In genomic region chr9:89358376-89358775, GRCh38 we compare ENCODE assay signal across 14 cellular contexts. TPM values are rescaled to one million over a fixed set of nuclear protein-coding genes. Genes with fewer than 3 reads are reported as not detected.
DNase-seq lines count a peak whose midpoint lies in the region; ATAC-seq and TF ChIP-seq lines count a peak whose summit lies in the region.
"Had no signal": no experiment of that assay in that cellular context is flagged by ENCODE, and none has a peak within 500 bp of the region (broad histone marks: within the 10 kb centered on the region; RNA-seq: fewer than 3 reads in every experiment).

No MANE protein-coding gene starts in this region.

- H3K4me3 ChIP-seq in CD8-positive, alpha-beta memory T cell (ENCODE audit: low read length): no peak overlapping the region
- H3K4me3 ChIP-seq in coronary artery (no peak overlapping the region), skeletal muscle tissue (ENCODE audit: low read length in 3 of 3) (no peak overlapping the region)

- H3K9ac ChIP-seq in skeletal muscle tissue (ENCODE audit: low read depth in 1 of 3, low read length in 3 of 3): peak overlapping the region in 2 of 3 donors; percentile 14 to 35

- POLR2A ChIA-PET in CD8-positive, alpha-beta memory T cell (lab: Charles Lee): no interaction called here

- no peaks in the 10 kb centered on the region for H3K27me3 Mint-ChIP-seq in activated T-cell treated with anti-CD3 and anti-CD28 coated beads, Interleukin-2, amount 50 U/mL, for 24 hours
- H3K27me3 Mint-ChIP-seq in CD8-positive, alpha-beta memory T cell: no peaks in the 10 kb centered on the region
- H3K27me3 Mint-ChIP-seq: stimulated activated naive CD8-positive, alpha-beta T cell treated with anti-CD3 and anti-CD28 coated beads, Interleukin-15, Interleukin-2, amounts not matched to agents 100 ng/mL and 50 ng/mL, for 24 hours had no signal

- peaks cover 81% of the 10 kb centered on the region for H3K36me3 ChIP-seq in CD8-positive, alpha-beta memory T cell (ENCODE audit: insufficient read depth, low read length)
- H3K36me3 ChIP-seq in skeletal muscle tissue (ENCODE audit: control insufficient read depth in 3 of 3, insufficient read depth in 3 of 3, low read length in 3 of 3): peaks cover 63 to 76% (median 70%) of the 10 kb centered on the region in 3 donors

- ATAC-seq in GM21619 (IDR thresholded peaks at IDR 0.05; ENCODE audit: unreplicated experiment): no peak
- ATAC-seq: activated T-cell treated with anti-CD3 and anti-CD28 coated beads, Interleukin-2, amount 50 U/mL, for 4 hours; sciatic nerve had no signal

- CTCF ChIA-PET in CD8-positive, alpha-beta memory T cell (lab: Charles Lee): interaction anchor here (0.7 to 1.2 kb wide), 3 partner anchors 11 to 190 kb away, joined by 3 read pairs; no protein-coding TSS in a partner anchor

- H3K4me3 Mint-ChIP-seq in activated T-cell treated with anti-CD3 and anti-CD28 coated beads, Interleukin-2, amount 50 U/mL, for 24 hours: no peak overlapping the region
- no peak overlapping the region for H3K4me3 Mint-ChIP-seq in CD8-positive, alpha-beta memory T cell
- H3K4me3 Mint-ChIP-seq: activated T-cell treated with anti-CD3 and anti-CD28 coated beads, Interleukin-2, amount 50 U/mL, for 4 hours; stimulated activated naive CD8-positive, alpha-beta T cell treated with anti-CD3 and anti-CD28 coated beads, Interleukin-15, Interleukin-2, amounts not matched to agents 100 ng/mL and 50 ng/mL, for 24 hours had no signal

- no peak for TF ChIP-seq CTCF in coronary artery (IDR thresholded peaks at IDR 0.05)

- H3K27ac Mint-ChIP-seq in activated T-cell treated with anti-CD3 and anti-CD28 coated beads, Interleukin-2, amount 50 U/mL, for 24 hours: peak overlapping the region; percentile 85
- peak overlapping the region in 5 of 8 donors; percentile 42 to 57 (median 52) for H3K27ac Mint-ChIP-seq in CD8-positive, alpha-beta memory T cell

- H3K4me1 ChIP-seq in CD8-positive, alpha-beta memory T cell (ENCODE audit: insufficient read depth, low read length): no peaks in the 10 kb centered on the region
- peaks cover 18 to 40% (median 37%) of the 10 kb centered on the region in 3 donors for H3K4me1 ChIP-seq in skeletal muscle tissue (ENCODE audit: control insufficient read depth in 3 of 3, insufficient read depth in 3 of 3, low read length in 3 of 3)

- H3K9me3 ChIP-seq in CD8-positive, alpha-beta memory T cell (ENCODE audit: low read length): no peaks in the 10 kb centered on the region
- no peaks in the 10 kb centered on the region for H3K9me3 ChIP-seq in skeletal muscle tissue (ENCODE audit: control insufficient read depth in 3 of 3, low read length in 3 of 3)

- DNase-seq in activated T-cell treated with anti-CD3 and anti-CD28 coated beads, Interleukin-2, amount 50 U/mL, for 24 hours: no peak
- no peak for DNase-seq in activated T-cell treated with anti-CD3 and anti-CD28 coated beads for 4 hours
- DNase-seq in CD8-positive, alpha-beta memory T cell: no peak
- peak; percentile 24 for DNase-seq in coronary artery (ENCODE audit: low spot score)
- DNase-seq in COLO668 (lab: John Stamatoyannopoulos, UW; ENCODE audit: unreplicated experiment): no peak
- DNase-seq in SKM-1 treated with dmso at 0.1 percent for 144 hours (lab: John Stamatoyannopoulos, UW; ENCODE audit: unreplicated experiment): no peak
- DNase-seq: activated CD4-positive, alpha-beta T cell treated with anti-CD3 and anti-CD28 coated beads for 4 hours; activated T-cell treated with anti-CD3 and anti-CD28 coated beads, Interleukin-2, amount 50 U/mL, for 4 hours; amniotic stem cell had no signal

- peaks cover 22% of the 10 kb centered on the region for H3K4me1 Mint-ChIP-seq in activated T-cell treated with anti-CD3 and anti-CD28 coated beads, Interleukin-2, amount 50 U/mL, for 24 hours (ENCODE audit: low read depth)
- H3K4me1 Mint-ChIP-seq in CD8-positive, alpha-beta memory T cell: peaks cover 7 to 37% (median 9%) of the 10 kb centered on the region in 3 donors

- H3K27me3 ChIP-seq in CD8-positive, alpha-beta memory T cell (ENCODE audit: insufficient read depth, low read length, poor library complexity, severe bottlenecking): no peaks in the 10 kb centered on the region
- H3K27me3 ChIP-seq in skeletal muscle tissue (ENCODE audit: control insufficient read depth in 3 of 3, insufficient read depth in 3 of 3, low read length in 3 of 3): no peaks in the 10 kb centered on the region

- no peak overlapping the region for H3K27ac ChIP-seq in CD8-positive, alpha-beta memory T cell (ENCODE audit: low read depth, low read length)
- no peak overlapping the region for H3K27ac ChIP-seq in coronary artery
- peak overlapping the region; percentile 58 for H3K27ac ChIP-seq in skeletal muscle tissue (ENCODE audit: low read depth, low read length)
- H3K27ac ChIP-seq: C4-2B had no signal

- H3K36me3 Mint-ChIP-seq in activated T-cell treated with anti-CD3 and anti-CD28 coated beads, Interleukin-2, amount 50 U/mL, for 24 hours (ENCODE audit: low read depth): peaks cover 96% of the 10 kb centered on the region
- peaks cover 0 to 95% (median 33%) of the 10 kb centered on the region in 3 donors for H3K36me3 Mint-ChIP-seq in CD8-positive, alpha-beta memory T cell

- H3K9me3 Mint-ChIP-seq in activated T-cell treated with anti-CD3 and anti-CD28 coated beads, Interleukin-2, amount 50 U/mL, for 24 hours: no peaks in the 10 kb centered on the region
- no peaks in the 10 kb centered on the region for H3K9me3 Mint-ChIP-seq in CD8-positive, alpha-beta memory T cell
- H3K9me3 Mint-ChIP-seq: activated T-cell treated with anti-CD3 and anti-CD28 coated beads, Interleukin-2, amount 50 U/mL, for 4 hours; stimulated activated naive CD8-positive, alpha-beta T cell treated with anti-CD3 and anti-CD28 coated beads, Interleukin-15, Interleukin-2, amounts not matched to agents 100 ng/mL and 50 ng/mL, for 24 hours had no signal

RNA-seq across cellular contexts. Expression of gene SECISBP2, which starts 40.1 kb away (rescaled TPM):
- 10 to 100 TPM; 36.7 to 37.0 TPM for total RNA-seq in CD8-positive, alpha-beta memory T cell
- polyA plus RNA-seq in CD8-positive, alpha-beta memory T cell: 22.4 TPM
- 42.8 TPM for total RNA-seq in skeletal muscle tissue

RNA-seq across cellular contexts. Expression of gene CKS2, which starts 47.4 kb away (rescaled TPM):
- 100 to 1,000 TPM; 252 to 253 TPM for total RNA-seq in CD8-positive, alpha-beta memory T cell
- polyA plus RNA-seq in CD8-positive, alpha-beta memory T cell: 21.2 TPM
- 25.6 TPM for total RNA-seq in skeletal muscle tissue
